In genomic region chr13:113783482-113783881, GRCh38 we compare ENCODE assay signal across 28 cellular contexts. TPM values are rescaled to one million over a fixed set of nuclear protein-coding genes. Genes with fewer than 3 reads are reported as not detected.
A peak's percentile ranks its signal among the peaks of the same experiment; 100 is the strongest.
DNase-seq lines count a peak whose midpoint lies in the region; ATAC-seq, FAIRE-seq and TF ChIP-seq lines count a peak whose summit lies in the region.
"Had no signal": no experiment of that assay in that cellular context is flagged by ENCODE, and none has a peak within 500 bp of the region (broad histone marks: within the 10 kb centered on the region; RNA-seq: fewer than 3 reads in every experiment).

No MANE protein-coding gene starts in this region.

- H3K4me2 ChIP-seq in H1 (ENCODE audit: insufficient read depth in 1 of 2, low read depth in 2 of 2, low read length in 2 of 2) (no peak overlapping the region), keratinocyte (ENCODE audit: control insufficient read depth, extremely low read depth, insufficient read depth, low read depth, low read length) (no peak overlapping the region)
- H3K4me2 ChIP-seq: A549 had no signal

- no peak overlapping the region for H2AK5ac ChIP-seq in H1 (ENCODE audit: low read depth, low read length)

- H3K4me3 Mint-ChIP-seq in MCF 10A (ENCODE audit: unreplicated experiment), result no peak overlapping the region
- H3K4me3 Mint-ChIP-seq in stimulated activated naive B cell treated with anti-CD40 and anti-IgM and Interleukin-4, amounts not matched to agents 10 μg/mL and 1 μg/mL and 100 μg/mL, for 72 hours, result no peak overlapping the region
- H3K4me3 Mint-ChIP-seq: CD4-positive, alpha-beta T cell had no signal

- no peak overlapping the region for H3K27ac ChIP-seq in breast epithelium
- no peak overlapping the region for H3K27ac ChIP-seq in H1 (ENCODE audit: low read depth, low read length)
- no peak overlapping the region for H3K27ac ChIP-seq in keratinocyte (ENCODE audit: control insufficient read depth, insufficient read depth, low read length)
- H3K27ac ChIP-seq: A549; BLaER1 treated with 17β-estradiol and CSF1 and Interleukin-3, amounts not matched to agents 10 nM and 100 nM had no signal

- TF ChIP-seq RAD21 in H1 (IDR thresholded peaks at IDR 0.05 in 1 of 2, conservative IDR thresholded peaks at IDR 0.05 in 1 of 2; ENCODE audit: low read depth in 2 of 2, low read length in 2 of 2), result no peak

- H2BK5ac ChIP-seq in H1 (ENCODE audit: low read depth, low read length), result no peak overlapping the region

- no peak overlapping the region for H3K56ac ChIP-seq in H1 (replicated peaks; ENCODE audit: insufficient read length, low read depth, low read length)

- no peak overlapping the region for H2BK120ac ChIP-seq in H1 (replicated peaks; ENCODE audit: low read depth, low read length)

- H3K4ac ChIP-seq in H1 (replicated peaks; ENCODE audit: insufficient read length, low read depth, low read length), result no peak overlapping the region

- H3K27me3 Mint-ChIP-seq in MCF 10A (ENCODE audit: insufficient read depth, unreplicated experiment), result no peaks in the 10 kb centered on the region
- H3K27me3 Mint-ChIP-seq in stimulated activated naive B cell treated with anti-CD40 and anti-IgM and Interleukin-4, amounts not matched to agents 10 μg/mL and 1 μg/mL and 100 μg/mL, for 72 hours, result peaks cover 30 to 32% of the 10 kb centered on the region in 2 donors

- H3K9me3 ChIP-seq in breast epithelium (no peaks in the 10 kb centered on the region), H1 (ENCODE audit: insufficient read depth in 2 of 2, low read depth in 1 of 2, low read length in 1 of 2) (peaks cover 3 to 7% of the 10 kb centered on the region in 2 experiments; a peak in 3 of 4 replicates), keratinocyte (ENCODE audit: control insufficient read depth, low read depth, low read length) (peaks cover 5% of the 10 kb centered on the region)
- H3K9me3 ChIP-seq: A549, MG63 had no signal

- H3K23me2 ChIP-seq in H1 (ENCODE audit: low read depth, low read length), result peaks cover 6% of the 10 kb centered on the region; the same call in 1 of the 2 replicates

- H3K36me3 Mint-ChIP-seq in MCF 10A (ENCODE audit: insufficient read depth, unreplicated experiment), result no peaks in the 10 kb centered on the region
- peaks cover 0 to 1% of the 10 kb centered on the region in 2 donors for H3K36me3 Mint-ChIP-seq in stimulated activated naive B cell treated with anti-CD40 and anti-IgM and Interleukin-4, amounts not matched to agents 10 μg/mL and 1 μg/mL and 100 μg/mL, for 72 hours

- 85% methylated on average over 6 of the region's 6 CpGs; no CpG with 5 or more reads in 1 of the 2 experiments for WGBS in H1 (ENCODE audit: extremely low coverage in 1 of 2, insufficient coverage in 1 of 2, insufficient read length in 1 of 2, insufficient replicate concordance in 2 of 2, low coverage in 1 of 2, low lambda C conversion rate in 2 of 2, missing lambda C conversion rate in 1 of 2), 2 experiments

- DNase-seq in MCF 10A (ENCODE audit: unreplicated experiment) (no peak), breast epithelium (ENCODE audit: low spot score in 2 of 2) (no peak), H1 (ENCODE audit: low read depth in 1 of 2, low spot score in 2 of 2) (no peak), keratinocyte (ENCODE audit: low read depth, low spot score) (no peak), GM12891 (ENCODE audit: insufficient read length, low spot score) (no peak), amniotic stem cell (lab: John Stamatoyannopoulos, UW) (no peak)
- DNase-seq in stimulated activated naive B cell treated with anti-CD40 and anti-IgM and Interleukin-4, amounts not matched to agents 10 μg/mL and 1 μg/mL and 100 μg/mL, for 72 hours, result no peak
- DNase-seq: AML-193; H7; Kasumi-1; MG63; NCI-H1105 treated with DMSO at 0.1 percent for 48 hours; NCI-H146; NCI-H1930; NCI-H446 treated with DMSO at 0.1 percent for 48 hours; NCI-H526; NCI-H82; NK-92 treated with Interleukin-12 subunit alpha and Interleukin-12 subunit beta, amount 100 ng/mL, for 24 hours; PC-9; SHP77 had no signal

- CTCF ChIA-PET in MCF 10A (lab: Yijun Ruan, JAX), result interaction anchor here (0.7 kb wide), 2 partner anchors 10 to 30 kb away, joined by 4 read pairs; no protein-coding TSS in a partner anchor
- CTCF ChIA-PET in H1 (lab: Charles Lee; ENCODE audit: partially characterized antibody), result no interaction called here

- peak overlapping the region; percentile 16; the same call in 1 of the 2 replicates for H2BK15ac ChIP-seq in H1 (ENCODE audit: low read length)

- TF ChIP-seq CTCF in MCF 10A (IDR thresholded peaks at IDR 0.05; ENCODE audit: unreplicated experiment), result no peak
- TF ChIP-seq CTCF in breast epithelium (IDR thresholded peaks at IDR 0.05), result no peak
- no peak for TF ChIP-seq CTCF in H1 (IDR thresholded peaks at IDR 0.05; ENCODE audit: control extremely low read depth in 1 of 3, insufficient read depth in 1 of 3, low read depth in 1 of 3, low read length in 3 of 3)
- no peak for TF ChIP-seq CTCF in keratinocyte (optimal IDR thresholded peaks at IDR 0.05 in 1 of 3, IDR thresholded peaks at IDR 0.05 in 1 of 3, conservative IDR thresholded peaks at IDR 0.05 in 1 of 3; ENCODE audit: extremely low read depth in 1 of 3, insufficient read depth in 2 of 3, low read length in 3 of 3)

- no peak overlapping the region for H3K14ac ChIP-seq in H1 (ENCODE audit: insufficient read length)

- H2AFZ ChIP-seq in H1 (ENCODE audit: low read length) (no peak overlapping the region), keratinocyte (ENCODE audit: control insufficient read depth, low read length) (no peak overlapping the region)
- H2AFZ ChIP-seq: PC-9 had no signal

- H3K27me3 ChIP-seq in breast epithelium (no peaks in the 10 kb centered on the region), H1 (replicated peaks in 1 of 4; ENCODE audit: control insufficient read depth in 3 of 4, extremely low read depth in 1 of 4, insufficient read depth in 3 of 4, low read length in 3 of 4) (no peaks in the 10 kb centered on the region), keratinocyte (ENCODE audit: control insufficient read depth, extremely low read depth, insufficient read depth, low read length) (peaks cover 7% of the 10 kb centered on the region)
- H3K27me3 ChIP-seq: BLaER1 treated with 17β-estradiol and CSF1 and Interleukin-3, amounts not matched to agents 10 nM and 100 nM; MG63 had no signal

- H3K4me1 Mint-ChIP-seq in MCF 10A (ENCODE audit: insufficient read depth, unreplicated experiment), result peaks cover 6% of the 10 kb centered on the region
- peaks cover 0 to 3% of the 10 kb centered on the region in 2 donors for H3K4me1 Mint-ChIP-seq in stimulated activated naive B cell treated with anti-CD40 and anti-IgM and Interleukin-4, amounts not matched to agents 10 μg/mL and 1 μg/mL and 100 μg/mL, for 72 hours

- no peak overlapping the region for H2BK12ac ChIP-seq in H1 (ENCODE audit: low read depth, low read length)

- H3K23ac ChIP-seq in H1 (ENCODE audit: insufficient read length), result no peak overlapping the region

- H4K5ac ChIP-seq in H1 (ENCODE audit: insufficient read length, low read depth, low read length), result no peak overlapping the region

- H3K9me1 ChIP-seq in keratinocyte (ENCODE audit: control insufficient read depth, extremely low read depth, insufficient read depth, low read length), result no peaks in the 10 kb centered on the region

- POLR2A ChIA-PET in MCF 10A (lab: Yijun Ruan, JAX), result interaction anchor here (0.6 kb wide), 2 partner anchors 60 to 152 kb away, joined by 3 read pairs; no protein-coding TSS in a partner anchor
- POLR2A ChIA-PET in H1 (lab: Charles Lee; ENCODE audit: partially characterized antibody), result no interaction called here

- intact Hi-C loops in MCF 10A (cut with micrococcal nuclease) (no loop called here), breast epithelium (cut with DNase I; ENCODE audit: low total_unique reads) (no loop called here)

- no peaks in the 10 kb centered on the region for H3K9me3 Mint-ChIP-seq in MCF 10A (ENCODE audit: unreplicated experiment)
- H3K9me3 Mint-ChIP-seq in stimulated activated naive B cell treated with anti-CD40 and anti-IgM and Interleukin-4, amounts not matched to agents 10 μg/mL and 1 μg/mL and 100 μg/mL, for 72 hours, result no peaks in the 10 kb centered on the region
- H3K9me3 Mint-ChIP-seq: CD4-positive, alpha-beta T cell had no signal

- BruUV-seq in MCF 10A (replicated peaks; lab: Mats Ljungman, UMichigan), result no TSS peak

- no peak overlapping the region for H4K8ac ChIP-seq in H1 (ENCODE audit: extremely low read depth, insufficient read depth, low read length)

- FAIRE-seq in H1 (lab: Jason Lieb, UNC), result no peak
- peak; percentile 32 for FAIRE-seq in keratinocyte (lab: Jason Lieb, UNC)
- no peak for FAIRE-seq in GM12891 (lab: Jason Lieb, UNC)
- FAIRE-seq: A549, D721Med, GM18507, HTR-8/SVneo, K562 had no signal

- H3K4me3 ChIP-seq in breast epithelium, result no peak overlapping the region
- no peak overlapping the region for H3K4me3 ChIP-seq in H1 (ENCODE audit: extremely low read depth in 1 of 4, insufficient read depth in 2 of 4, low read depth in 3 of 4, low read length in 4 of 4)
- H3K4me3 ChIP-seq in keratinocyte (ENCODE audit: control insufficient read depth in 2 of 3, extremely low read depth in 1 of 3, insufficient read depth in 2 of 3, low read depth in 1 of 3, low read length in 3 of 3), result no peak overlapping the region
- H3K4me3 ChIP-seq: A549; BLaER1 treated with 17β-estradiol and CSF1 and Interleukin-3, amounts not matched to agents 10 nM and 100 nM; K562; MG63; PC-9 had no signal

- no peak overlapping the region for H2BK20ac ChIP-seq in H1 (ENCODE audit: low read length)

- H3K4me1 ChIP-seq in breast epithelium (no peaks in the 10 kb centered on the region), H1 (replicated peaks in 1 of 4; ENCODE audit: control insufficient read depth in 3 of 4, insufficient read depth in 4 of 4, low read length in 3 of 4) (peaks cover 0 to 6% (median 1%) of the 10 kb centered on the region in 4 experiments; a peak in 2 of 7 replicates), keratinocyte (ENCODE audit: control insufficient read depth, extremely low read depth, insufficient read depth, low read length) (peaks cover 28% of the 10 kb centered on the region)
- H3K4me1 ChIP-seq: A549 had no signal

- H3K18ac ChIP-seq in H1 (ENCODE audit: extremely low read depth, low read length), result no peak overlapping the region

- H3K36me3 ChIP-seq in breast epithelium, result no peaks in the 10 kb centered on the region
- H3K36me3 ChIP-seq in H1 (ENCODE audit: control insufficient read depth in 2 of 4, insufficient read depth in 4 of 4, low read length in 3 of 4), result peaks cover 0 to 5% (median 0%) of the 10 kb centered on the region in 4 experiments; a peak in 1 of 8 replicates
- H3K36me3 ChIP-seq in keratinocyte (ENCODE audit: control insufficient read depth in 2 of 2, extremely low read depth in 1 of 2, insufficient read depth in 2 of 2, low read length in 2 of 2), result no peaks in the 10 kb centered on the region
- H3K36me3 ChIP-seq: MG63 had no signal

- TF ChIP-seq POLR2A in breast epithelium (IDR thresholded peaks at IDR 0.05) (no peak), H1 (IDR thresholded peaks at IDR 0.05; ENCODE audit: control extremely low read depth in 1 of 2, low read depth in 2 of 2, low read length in 2 of 2) (no peak), GM12891 (IDR thresholded peaks at IDR 0.05; ENCODE audit: low read depth, low read length) (no peak)

- H3K79me2 ChIP-seq in H1 (ENCODE audit: control insufficient read depth in 1 of 2, insufficient read depth in 2 of 2, low read length in 2 of 2), result peaks cover 0 to 3% of the 10 kb centered on the region in 2 experiments; a peak in 1 of 4 replicates
- H3K79me2 ChIP-seq in keratinocyte (ENCODE audit: control insufficient read depth, insufficient read depth, low read length), result no peaks in the 10 kb centered on the region

- no peak for TF ChIP-seq EP300 in H1 (IDR thresholded peaks at IDR 0.05; ENCODE audit: borderline replicate concordance in 1 of 2, low read depth in 2 of 2, low read length in 2 of 2)

- dilution Hi-C loops in keratinocyte (cut with MboI; ENCODE audit: extremely low pct_ligation_motif_present, low sequenced_read_pairs), result no loop called here

- peaks cover 0 to 3% of the 10 kb centered on the region in 2 experiments for H4K20me1 ChIP-seq in H1 (replicated peaks in 1 of 2; ENCODE audit: control insufficient read depth in 1 of 2, insufficient read depth in 2 of 2, low read length in 2 of 2)
- H4K20me1 ChIP-seq in keratinocyte (ENCODE audit: control insufficient read depth, extremely low read depth, insufficient read depth, low read length), result no peaks in the 10 kb centered on the region
- H4K20me1 ChIP-seq: BLaER1 treated with 17β-estradiol and CSF1 and Interleukin-3, amounts not matched to agents 10 nM and 100 nM had no signal

- H3K9ac ChIP-seq in H1 (replicated peaks in 1 of 4; ENCODE audit: extremely low read depth in 1 of 4, low read depth in 3 of 4, low read length in 3 of 4), result no peak overlapping the region
- no peak overlapping the region for H3K9ac ChIP-seq in keratinocyte (ENCODE audit: control insufficient read depth, extremely low read depth, insufficient read depth, low read length)
- H3K9ac ChIP-seq: BLaER1 treated with 17β-estradiol and CSF1 and Interleukin-3, amounts not matched to agents 10 nM and 100 nM had no signal

- no peaks in the 10 kb centered on the region for H3K79me1 ChIP-seq in H1 (ENCODE audit: low read depth, low read length)

- no peak for ATAC-seq in stimulated activated naive B cell treated with anti-CD40 and anti-IgM and Interleukin-4, amounts not matched to agents 10 μg/mL and 1 μg/mL and 100 μg/mL, for 72 hours (replicated peaks)
- no peak for ATAC-seq in HG02610 (IDR thresholded peaks at IDR 0.05; ENCODE audit: unreplicated experiment)
- ATAC-seq: A549, K562 had no signal

- H3K27ac Mint-ChIP-seq in MCF 10A (ENCODE audit: low read depth, unreplicated experiment), result peak overlapping the region; percentile 86
- H3K27ac Mint-ChIP-seq in stimulated activated naive B cell treated with anti-CD40 and anti-IgM and Interleukin-4, amounts not matched to agents 10 μg/mL and 1 μg/mL and 100 μg/mL, for 72 hours, result peak overlapping the region; percentile 7
- H3K27ac Mint-ChIP-seq: CD4-positive, alpha-beta T cell had no signal

- H4K91ac ChIP-seq in H1 (replicated peaks; ENCODE audit: insufficient read length, low read length), result no peak overlapping the region

RNA-seq across cellular contexts. Expression of gene TMEM255B, which starts 24.5 kb away (rescaled TPM):
- total RNA-seq in MCF 10A (2022) (7.0 and 15.8 TPM in 2 replicates), breast epithelium (10 to 100 TPM in 1 of 3 donors, 1 to 10 TPM in 2; 2.3 to 11.8 (median 5.2) TPM)
- 2.7 and 4.4 TPM in 2 replicates for total RNA-seq in H1 (2021; fragmentation: NEBNext Ultra II Directional; extraction: Animal tissue kit (Norgen Biotek cat#: 25700))
- polyA plus RNA-seq in H1 (2011; rRNA removed) (3.4 and 5.0 TPM in 2 replicates), keratinocyte (5.3 to 9.4 TPM (median 7.6 TPM) in 3 replicates)
- polyA plus RNA-seq in H1 (2011; cell fraction: cytosol; rRNA removed), result 4.2 TPM
- polyA plus RNA-seq in H1 (2011; cell fraction: nucleus; rRNA removed), result 7.2 TPM
- 3.0 to 4.2 TPM (median 3.7 TPM) in 4 replicates for polyA plus RNA-seq in H1 (2012, experiment 1 of 2)
- polyA plus RNA-seq in H1 (2012, experiment 2 of 2), result 1.4 TPM
- polyA plus RNA-seq in H1 (2013, experiment 1 of 2), result 1.6 TPM
- polyA plus RNA-seq in H1 (2013, experiment 2 of 2), result 2.3 TPM
- 0.50 and 1.6 TPM in 2 replicates for polyA minus RNA-seq in H1 (2011; rRNA and poly(A)+ RNA removed)
- 2.0 TPM for polyA minus RNA-seq in H1 (2011; cell fraction: cytosol; rRNA and poly(A)+ RNA removed)
- polyA minus RNA-seq in H1 (2011; cell fraction: nucleus; rRNA and poly(A)+ RNA removed), result 2.2 TPM
- polyA plus RNA-seq in keratinocyte (2011; ENCODE audit: low read depth), result 1.6 TPM
- 6.0 and 10.5 TPM in 2 replicates for polyA plus RNA-seq in keratinocyte (2011; cell fraction: cytosol; rRNA removed)
- 5.8 and 6.7 TPM in 2 replicates for polyA plus RNA-seq in keratinocyte (2011; cell fraction: nucleus; rRNA removed)
- polyA plus RNA-seq in keratinocyte (2012; ENCODE audit: low replicate concordance), result 1.9 and 5.2 TPM in 2 replicates
- polyA minus RNA-seq in keratinocyte, result 2.8 to 4.3 TPM (median 4.0 TPM) in 3 replicates
- polyA minus RNA-seq in keratinocyte (2011; cell fraction: cytosol; rRNA and poly(A)+ RNA removed), result 3.3 TPM
- 2.8 and 4.2 TPM in 2 replicates for polyA minus RNA-seq in keratinocyte (2011; cell fraction: nucleus; rRNA and poly(A)+ RNA removed)
- 0.82 TPM for polyA plus RNA-seq in GM12891 (2012; ENCODE audit: low read depth, missing spikeins)
